ENCODE assay signal across 1 cellular context in genomic region chr3:61965770-61966131, GRCh38.
TF ChIP-seq lines count a peak whose summit lies in the region.

No MANE protein-coding gene starts in this region.

TF ChIP-seq in GM23338, 12 proteins besides CTCF, POLR2A, EP300 and RAD21 (continued from another document):
- TF ChIP-seq, protein P1, sequence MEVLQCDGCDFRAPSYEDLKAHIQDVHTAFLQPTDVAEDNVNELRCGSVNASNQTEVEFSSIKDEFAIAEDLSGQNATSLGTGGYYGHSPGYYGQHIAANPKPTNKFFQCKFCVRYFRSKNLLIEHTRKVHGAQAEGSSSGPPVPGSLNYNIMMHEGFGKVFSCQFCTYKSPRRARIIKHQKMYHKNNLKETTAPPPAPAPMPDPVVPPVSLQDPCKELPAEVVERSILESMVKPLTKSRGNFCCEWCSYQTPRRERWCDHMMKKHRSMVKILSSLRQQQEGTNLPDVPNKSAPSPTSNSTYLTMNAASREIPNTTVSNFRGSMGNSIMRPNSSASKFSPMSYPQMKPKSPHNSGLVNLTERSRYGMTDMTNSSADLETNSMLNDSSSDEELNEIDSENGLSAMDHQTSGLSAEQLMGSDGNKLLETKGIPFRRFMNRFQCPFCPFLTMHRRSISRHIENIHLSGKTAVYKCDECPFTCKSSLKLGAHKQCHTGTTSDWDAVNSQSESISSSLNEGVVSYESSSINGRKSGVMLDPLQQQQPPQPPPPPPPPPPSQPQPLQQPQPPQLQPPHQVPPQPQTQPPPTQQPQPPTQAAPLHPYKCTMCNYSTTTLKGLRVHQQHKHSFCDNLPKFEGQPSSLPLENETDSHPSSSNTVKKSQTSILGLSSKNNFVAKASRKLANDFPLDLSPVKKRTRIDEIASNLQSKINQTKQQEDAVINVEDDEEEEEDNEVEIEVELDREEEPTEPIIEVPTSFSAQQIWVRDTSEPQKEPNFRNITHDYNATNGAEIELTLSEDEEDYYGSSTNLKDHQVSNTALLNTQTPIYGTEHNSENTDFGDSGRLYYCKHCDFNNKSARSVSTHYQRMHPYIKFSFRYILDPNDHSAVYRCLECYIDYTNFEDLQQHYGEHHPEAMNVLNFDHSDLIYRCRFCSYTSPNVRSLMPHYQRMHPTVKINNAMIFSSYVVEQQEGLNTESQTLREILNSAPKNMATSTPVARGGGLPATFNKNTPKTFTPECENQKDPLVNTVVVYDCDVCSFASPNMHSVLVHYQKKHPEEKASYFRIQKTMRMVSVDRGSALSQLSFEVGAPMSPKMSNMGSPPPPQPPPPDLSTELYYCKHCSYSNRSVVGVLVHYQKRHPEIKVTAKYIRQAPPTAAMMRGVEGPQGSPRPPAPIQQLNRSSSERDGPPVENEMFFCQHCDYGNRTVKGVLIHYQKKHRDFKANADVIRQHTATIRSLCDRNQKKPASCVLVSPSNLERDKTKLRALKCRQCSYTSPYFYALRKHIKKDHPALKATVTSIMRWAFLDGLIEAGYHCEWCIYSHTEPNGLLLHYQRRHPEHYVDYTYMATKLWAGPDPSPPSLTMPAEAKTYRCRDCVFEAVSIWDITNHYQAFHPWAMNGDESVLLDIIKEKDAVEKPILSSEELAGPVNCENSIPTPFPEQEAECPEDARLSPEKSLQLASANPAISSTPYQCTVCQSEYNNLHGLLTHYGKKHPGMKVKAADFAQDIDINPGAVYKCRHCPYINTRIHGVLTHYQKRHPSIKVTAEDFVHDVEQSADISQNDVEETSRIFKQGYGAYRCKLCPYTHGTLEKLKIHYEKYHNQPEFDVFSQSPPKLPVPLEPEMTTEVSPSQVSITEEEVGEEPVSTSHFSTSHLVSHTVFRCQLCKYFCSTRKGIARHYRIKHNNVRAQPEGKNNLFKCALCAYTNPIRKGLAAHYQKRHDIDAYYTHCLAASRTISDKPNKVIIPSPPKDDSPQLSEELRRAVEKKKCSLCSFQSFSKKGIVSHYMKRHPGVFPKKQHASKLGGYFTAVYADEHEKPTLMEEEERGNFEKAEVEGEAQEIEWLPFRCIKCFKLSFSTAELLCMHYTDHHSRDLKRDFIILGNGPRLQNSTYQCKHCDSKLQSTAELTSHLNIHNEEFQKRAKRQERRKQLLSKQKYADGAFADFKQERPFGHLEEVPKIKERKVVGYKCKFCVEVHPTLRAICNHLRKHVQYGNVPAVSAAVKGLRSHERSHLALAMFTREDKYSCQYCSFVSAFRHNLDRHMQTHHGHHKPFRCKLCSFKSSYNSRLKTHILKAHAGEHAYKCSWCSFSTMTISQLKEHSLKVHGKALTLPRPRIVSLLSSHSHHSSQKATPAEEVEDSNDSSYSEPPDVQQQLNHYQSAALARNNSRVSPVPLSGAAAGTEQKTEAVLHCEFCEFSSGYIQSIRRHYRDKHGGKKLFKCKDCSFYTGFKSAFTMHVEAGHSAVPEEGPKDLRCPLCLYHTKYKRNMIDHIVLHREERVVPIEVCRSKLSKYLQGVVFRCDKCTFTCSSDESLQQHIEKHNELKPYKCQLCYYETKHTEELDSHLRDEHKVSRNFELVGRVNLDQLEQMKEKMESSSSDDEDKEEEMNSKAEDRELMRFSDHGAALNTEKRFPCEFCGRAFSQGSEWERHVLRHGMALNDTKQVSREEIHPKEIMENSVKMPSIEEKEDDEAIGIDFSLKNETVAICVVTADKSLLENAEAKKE (CRISPR knock-in tag; IDR thresholded peaks at IDR 0.05) = no peak
- TF ChIP-seq EZH2phosphoT487 (IDR thresholded peaks at IDR 0.05; ENCODE audit: unreplicated experiment) (no peak), STAT1 (IDR thresholded peaks at IDR 0.05; ENCODE audit: unreplicated experiment) (no peak)
